ENCODE assay signal across 8 cellular contexts in the genomic region with DNA sequence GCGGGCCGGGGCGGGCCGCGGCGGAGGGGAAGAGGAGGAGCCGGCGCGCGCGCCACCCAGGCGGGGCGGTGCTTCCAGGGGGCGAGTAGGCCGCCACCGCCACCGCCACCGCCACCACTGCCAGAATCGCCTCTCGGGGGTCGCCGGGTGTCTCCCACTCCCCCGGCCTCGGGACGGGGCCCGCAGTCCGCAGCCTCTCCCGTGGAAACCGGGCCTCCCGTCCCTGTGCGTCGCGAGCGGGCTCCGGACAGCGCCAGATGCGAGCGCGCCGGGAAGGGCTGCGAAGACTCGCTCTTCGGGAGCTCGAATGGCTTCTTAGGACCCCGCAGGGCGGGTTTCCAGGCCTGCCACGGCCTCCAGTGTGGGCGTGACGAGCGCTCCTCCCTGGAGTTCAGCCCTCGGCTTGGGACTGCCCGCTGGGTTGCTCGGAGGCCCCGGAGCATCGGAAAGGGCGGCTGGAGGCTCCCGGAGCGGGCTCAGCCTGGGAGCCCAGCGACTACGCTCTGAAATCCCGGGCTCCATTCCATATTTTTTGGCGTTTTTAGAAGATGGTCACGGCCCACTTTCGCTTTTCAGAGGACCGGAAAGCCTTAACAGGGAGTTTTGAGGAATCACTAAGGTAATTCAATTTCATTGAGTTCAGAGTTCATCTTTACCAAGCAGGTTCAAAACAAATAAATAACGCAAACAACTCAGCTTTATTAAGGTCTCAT. TPM values are rescaled to one million over a fixed set of nuclear protein-coding genes. Genes with fewer than 3 reads are reported as not detected.
A peak's percentile ranks its signal among the peaks of the same experiment; 100 is the strongest.
DNase-seq lines count a peak whose midpoint lies in the region; ATAC-seq lines count a peak whose summit lies in the region.

No MANE protein-coding gene starts in this region.

- H3K36me3 Mint-ChIP-seq in activated CD4-positive, alpha-beta T cell treated with anti-CD3 and anti-CD28 coated beads, Interleukin-2, amount 10 ng/mL, durations not matched to agents 24 days and 14 days (ENCODE audit: low read depth): peaks cover 35% of the 10 kb centered on the region

- peaks cover 29% of the 10 kb centered on the region for H3K4me1 Mint-ChIP-seq in activated CD4-positive, alpha-beta T cell treated with anti-CD3 and anti-CD28 coated beads, Interleukin-2, amount 10 ng/mL, durations not matched to agents 24 days and 14 days

- intact Hi-C loops in activated CD4-positive, alpha-beta T cell treated with anti-CD3 and anti-CD28 coated beads, Interleukin-2, amount 10 ng/mL, durations not matched to agents 24 days and 14 days (cut with micrococcal nuclease): loop anchor here (1.0 to 5.0 kb wide), 9 partner anchors 33 to 845 kb away; partner anchors contain the start of genes VPS4B and ZCCHC2
- intact Hi-C loops in left colon (cut with DNase I, micrococcal nuclease): no loop called here

- ATAC-seq in HG03457 (IDR thresholded peaks at IDR 0.05; ENCODE audit: unreplicated experiment) (peak; percentile 86), left colon (peak; percentile 88)

- peaks cover 29% of the 10 kb centered on the region for H4K20me1 ChIP-seq in BLaER1

- H3K27me3 Mint-ChIP-seq in activated CD4-positive, alpha-beta T cell treated with anti-CD3 and anti-CD28 coated beads, Interleukin-2, amount 10 ng/mL, durations not matched to agents 24 days and 14 days: no peaks in the 10 kb centered on the region

- DNase-seq in GM19240 (ENCODE audit: insufficient read length, low spot score) (peak; percentile 73), NCI-H524 (lab: John Stamatoyannopoulos, UW) (peak; percentile 93 to 97), cortex of kidney (lab: John Stamatoyannopoulos, UW) (peak; percentile 24), left colon (peak; percentile 93 to 97)
- peak; percentile 96 for DNase-seq in activated CD4-positive, alpha-beta T cell treated with anti-CD3 and anti-CD28 coated beads, Interleukin-2, amount 10 ng/mL, durations not matched to agents 24 days and 14 days
- DNase-seq in stimulated activated CD4-positive, alpha-beta T cell treated with anti-CD3 and anti-CD28 coated beads, Interleukin-1b, Interleukin-23, amount 100 ng/mL, for 48 hours: peak; percentile 81

- peak overlapping the region; percentile 82 for H3K27ac ChIP-seq in BLaER1

- peak overlapping the region; percentile 95 for H3K4me2 ChIP-seq in BLaER1

- peaks cover 22% of the 10 kb centered on the region for H3K9me3 Mint-ChIP-seq in activated CD4-positive, alpha-beta T cell treated with anti-CD3 and anti-CD28 coated beads, Interleukin-2, amount 10 ng/mL, durations not matched to agents 24 days and 14 days

- H3K4me1 ChIP-seq in BLaER1: peaks cover 34% of the 10 kb centered on the region

- no peaks in the 10 kb centered on the region for H3K27me3 ChIP-seq in BLaER1

- H3K27ac Mint-ChIP-seq in activated CD4-positive, alpha-beta T cell treated with anti-CD3 and anti-CD28 coated beads, Interleukin-2, amount 10 ng/mL, durations not matched to agents 24 days and 14 days: peak overlapping the region; percentile 81

- peaks cover 8% of the 10 kb centered on the region for H3K36me3 ChIP-seq in BLaER1

- H3K9ac ChIP-seq in BLaER1: peak overlapping the region; percentile 91

- H3K9me3 ChIP-seq in BLaER1: peaks cover 7% of the 10 kb centered on the region

- H3K4me3 ChIP-seq in BLaER1: peak overlapping the region; percentile 97

- peak overlapping the region; percentile 91 for H3K4me3 Mint-ChIP-seq in activated CD4-positive, alpha-beta T cell treated with anti-CD3 and anti-CD28 coated beads, Interleukin-2, amount 10 ng/mL, durations not matched to agents 24 days and 14 days

RNA-seq across cellular contexts. Expression of gene KDSR, which starts 0.4 kb away (rescaled TPM):
- 83.9 and 86.9 TPM in 2 replicates for total RNA-seq in activated CD4-positive, alpha-beta T cell treated with anti-CD3 and anti-CD28 coated beads, Interleukin-2, amount 10 ng/mL, durations not matched to agents 24 days and 14 days
- 10 to 100 TPM; 32.6 to 42.8 TPM for total RNA-seq in left colon

RNA-seq across cellular contexts. Expression of gene BCL2, which starts 47.8 kb away (rescaled TPM):
- total RNA-seq in activated CD4-positive, alpha-beta T cell treated with anti-CD3 and anti-CD28 coated beads, Interleukin-2, amount 10 ng/mL, durations not matched to agents 24 days and 14 days: 80.5 and 81.3 TPM in 2 replicates
- 10 to 100 TPM; 16.6 to 19.3 TPM for total RNA-seq in left colon

RNA-seq across cellular contexts. Expression of gene VPS4B, which starts 54.9 kb away (rescaled TPM):
- 50.8 and 62.1 TPM in 2 replicates for total RNA-seq in activated CD4-positive, alpha-beta T cell treated with anti-CD3 and anti-CD28 coated beads, Interleukin-2, amount 10 ng/mL, durations not matched to agents 24 days and 14 days
- 100 to 1,000 TPM; 123 to 163 TPM for total RNA-seq in left colon

Comparison
In these comparisons a context has a peak if more than half of its experiments do, and no peak if none do; other contexts are left out.
1. Peak in every context shown above with its lines: DNase-seq, ATAC-seq, H3K4me3 ChIP-seq and H3K27ac ChIP-seq.
2. DNase-seq: peak in every context shown above with its lines; median percentile 96 in activated CD4-positive, alpha-beta T cell treated with anti-CD3 and anti-CD28 coated beads, Interleukin-2, amount 10 ng/mL, durations not matched to agents 24 days and 14 days; 95 in NCI-H524; 95 in left colon; 81 in stimulated activated CD4-positive, alpha-beta T cell treated with anti-CD3 and anti-CD28 coated beads, Interleukin-1b, Interleukin-23, amount 100 ng/mL, for 48 hours; 73 in GM19240; 24 in cortex of kidney.